In the genomic region with DNA sequence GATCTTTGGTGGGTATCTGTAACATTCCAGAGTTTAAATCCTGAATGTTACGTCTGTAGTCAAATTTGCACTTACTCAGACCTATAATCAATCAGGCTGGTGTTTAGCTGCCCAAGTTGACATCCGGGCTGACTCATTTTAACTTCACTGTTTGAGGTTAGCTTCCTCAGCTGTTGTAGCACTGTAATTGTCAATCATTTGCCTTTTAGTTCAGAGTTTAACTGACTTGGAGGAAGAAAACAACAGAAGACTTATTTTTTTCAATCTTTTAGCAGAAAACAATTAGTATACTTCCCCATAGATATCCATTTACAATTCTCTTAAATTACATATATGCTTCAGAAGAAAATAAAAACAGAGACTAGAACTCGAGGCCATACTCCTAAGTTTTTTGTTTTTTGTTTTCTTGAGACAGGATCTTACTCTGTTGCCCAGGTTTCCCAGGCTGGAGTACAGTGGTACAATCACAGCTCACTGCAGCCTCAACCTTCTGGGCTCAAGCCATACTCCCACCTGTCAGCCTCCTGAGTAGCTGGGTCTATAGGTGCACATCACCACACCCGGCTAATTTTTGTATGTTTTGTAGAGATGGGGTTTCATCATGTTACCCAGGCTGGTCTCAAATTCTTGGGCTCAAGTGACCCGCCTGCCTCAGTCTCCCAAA, we compare ENCODE assay signal across 9 cellular contexts. TPM values are rescaled to one million over a fixed set of nuclear protein-coding genes. Genes with fewer than 3 reads are reported as not detected.
A peak's percentile ranks its signal among the peaks of the same experiment; 100 is the strongest.
DNase-seq lines count a peak whose midpoint lies in the region; ATAC-seq, FAIRE-seq and TF ChIP-seq lines count a peak whose summit lies in the region.
"Had no signal": no experiment of that assay in that cellular context is flagged by ENCODE, and none has a peak within 500 bp of the region (broad histone marks: within the 10 kb centered on the region; RNA-seq: fewer than 3 reads in every experiment).

No MANE protein-coding gene starts in this region.

- H3K27me3 Mint-ChIP-seq in activated CD4-positive, alpha-beta memory T cell treated with anti-CD3 and anti-CD28 coated beads, Interleukin-2, amount 10 ng/mL, durations not matched to agents 7 days and 5 days, result peaks cover 9% of the 10 kb centered on the region
- H3K27me3 Mint-ChIP-seq in natural killer cell treated with Interleukin-12 subunit alpha and Interleukin-12 subunit beta and Interleukin-15 and Interleukin-18, amount 100 ng/mL, for 72 hours, result peaks cover 2 to 7% of the 10 kb centered on the region in 2 donors

- ATAC-seq in GM19351 (IDR thresholded peaks at IDR 0.05; ENCODE audit: unreplicated experiment) (peak; percentile 100), HG03196 (IDR thresholded peaks at IDR 0.05; ENCODE audit: unreplicated experiment) (peak; percentile 97), sciatic nerve (no peak)
- peak; percentile 81 to 84 for ATAC-seq in natural killer cell treated with Interleukin-12 subunit alpha and Interleukin-12 subunit beta and Interleukin-15 and Interleukin-18, amount 100 ng/mL, for 72 hours

- H3K4me3 Mint-ChIP-seq in activated CD4-positive, alpha-beta memory T cell treated with anti-CD3 and anti-CD28 coated beads, Interleukin-2, amount 10 ng/mL, durations not matched to agents 7 days and 5 days, result no peak overlapping the region
- peak overlapping the region; percentile 4 for H3K4me3 Mint-ChIP-seq in natural killer cell treated with Interleukin-12 subunit alpha and Interleukin-12 subunit beta and Interleukin-15 and Interleukin-18, amount 100 ng/mL, for 72 hours

- no peak overlapping the region for H3K9ac ChIP-seq in colonic mucosa (ENCODE audit: low read depth in 2 of 2, low read length in 2 of 2)
- H3K9ac ChIP-seq: KMS-11 had no signal

- H3K9me3 ChIP-seq in colonic mucosa, result no peaks in the 10 kb centered on the region

- TF ChIP-seq CTCF in colonic mucosa (IDR thresholded peaks at IDR 0.05), result no peak

- H3K4me3 ChIP-seq in colonic mucosa, result no peak overlapping the region

- no peaks in the 10 kb centered on the region for H3K36me3 ChIP-seq in colonic mucosa

- FAIRE-seq in frontal cortex (lab: Jason Lieb, UNC), result no peak

- DNase-seq in Daoy (ENCODE audit: low read depth) (peak; percentile 94), colonic mucosa (no peak), frontal cortex (ENCODE audit: low spot score in 2 of 2) (no peak), sciatic nerve (ENCODE audit: low spot score) (no peak)
- peak; percentile 60 for DNase-seq in activated CD4-positive, alpha-beta memory T cell treated with anti-CD3 and anti-CD28 coated beads, Interleukin-2, amount 10 ng/mL, durations not matched to agents 7 days and 5 days
- no peak for DNase-seq in natural killer cell treated with Interleukin-12 subunit alpha and Interleukin-12 subunit beta and Interleukin-15 and Interleukin-18, amount 100 ng/mL, for 72 hours (ENCODE audit: low spot score)

- peaks cover 3% of the 10 kb centered on the region for H3K36me3 Mint-ChIP-seq in activated CD4-positive, alpha-beta memory T cell treated with anti-CD3 and anti-CD28 coated beads, Interleukin-2, amount 10 ng/mL, durations not matched to agents 7 days and 5 days (ENCODE audit: low read depth)
- H3K36me3 Mint-ChIP-seq in natural killer cell treated with Interleukin-12 subunit alpha and Interleukin-12 subunit beta and Interleukin-15 and Interleukin-18, amount 100 ng/mL, for 72 hours, result no peaks in the 10 kb centered on the region

- H3K27me3 ChIP-seq in colonic mucosa, result no peaks in the 10 kb centered on the region

- H3K9me3 Mint-ChIP-seq in activated CD4-positive, alpha-beta memory T cell treated with anti-CD3 and anti-CD28 coated beads, Interleukin-2, amount 10 ng/mL, durations not matched to agents 7 days and 5 days, result no peaks in the 10 kb centered on the region
- no peaks in the 10 kb centered on the region for H3K9me3 Mint-ChIP-seq in natural killer cell treated with Interleukin-12 subunit alpha and Interleukin-12 subunit beta and Interleukin-15 and Interleukin-18, amount 100 ng/mL, for 72 hours

- CTCF ChIA-PET in activated CD4-positive, alpha-beta memory T cell treated with anti-CD3 and anti-CD28 coated beads, Interleukin-2, amount 10 ng/mL, durations not matched to agents 7 days and 5 days (lab: Charles Lee), result no interaction called here

- POLR2A ChIA-PET in activated CD4-positive, alpha-beta memory T cell treated with anti-CD3 and anti-CD28 coated beads, Interleukin-2, amount 10 ng/mL, durations not matched to agents 7 days and 5 days (lab: Charles Lee), result interaction anchor here (0.6 to 1.0 kb wide), 2 partner anchors 30 to 41 kb away, joined by 3 read pairs; no protein-coding TSS in a partner anchor

- no peak overlapping the region for H3K27ac ChIP-seq in colonic mucosa
- H3K27ac ChIP-seq: KMS-11 had no signal

- intact Hi-C loops in colonic mucosa (cut with DNase I) (loop anchor here (10.0 kb wide), 1 partner anchor 161 kb away; no protein-coding TSS in a partner anchor), sciatic nerve (cut with DNase I) (no loop called here)

- no peaks in the 10 kb centered on the region for H3K4me1 ChIP-seq in colonic mucosa

- H3K4me1 Mint-ChIP-seq in activated CD4-positive, alpha-beta memory T cell treated with anti-CD3 and anti-CD28 coated beads, Interleukin-2, amount 10 ng/mL, durations not matched to agents 7 days and 5 days, result peaks cover 34% of the 10 kb centered on the region
- H3K4me1 Mint-ChIP-seq in natural killer cell treated with Interleukin-12 subunit alpha and Interleukin-12 subunit beta and Interleukin-15 and Interleukin-18, amount 100 ng/mL, for 72 hours (ENCODE audit: low read depth in 2 of 2), result peaks cover 14 to 16% of the 10 kb centered on the region in 2 donors

- H3K27ac Mint-ChIP-seq in activated CD4-positive, alpha-beta memory T cell treated with anti-CD3 and anti-CD28 coated beads, Interleukin-2, amount 10 ng/mL, durations not matched to agents 7 days and 5 days, result peak overlapping the region; percentile 63
- H3K27ac Mint-ChIP-seq in natural killer cell treated with Interleukin-12 subunit alpha and Interleukin-12 subunit beta and Interleukin-15 and Interleukin-18, amount 100 ng/mL, for 72 hours, result peak overlapping the region; percentile 1 to 9

RNA-seq across cellular contexts. Expression of a gene that starts 38.5 kb away (rescaled TPM):
- 88.4 and 107 TPM in 2 replicates for total RNA-seq in Daoy (2014; rRNA removed; shearing (Covaris generic))
- total RNA-seq in activated CD4-positive, alpha-beta memory T cell treated with anti-CD3 and anti-CD28 coated beads, Interleukin-2, amount 10 ng/mL, durations not matched to agents 7 days and 5 days, result under 1 TPM in 1 of 2 experiments, not detected in 1; 0.15 TPM
- total RNA-seq in natural killer cell treated with Interleukin-12 subunit alpha and Interleukin-12 subunit beta and Interleukin-15 and Interleukin-18, amount 100 ng/mL, for 72 hours, result under 1 TPM; 0.14 to 0.81 TPM
- total RNA-seq in colonic mucosa (1 to 10 TPM in 1 of 2 donors, under 1 TPM in 1; 0.91 to 1.1 TPM), frontal cortex (15.5 TPM), sciatic nerve (4.2 TPM)

Comparison
In these comparisons a context has a peak if more than half of its experiments do, and no peak if none do; other contexts are left out.
1. DNase-seq: peak in Daoy (single experiment) and activated CD4-positive, alpha-beta memory T cell treated with anti-CD3 and anti-CD28 coated beads, Interleukin-2, amount 10 ng/mL, durations not matched to agents 7 days and 5 days (single experiment); none in natural killer cell treated with Interleukin-12 subunit alpha and Interleukin-12 subunit beta and Interleukin-15 and Interleukin-18, amount 100 ng/mL, for 72 hours (single experiment), colonic mucosa (single experiment), frontal cortex (0 of 2) and sciatic nerve (single experiment).